18 cellular contexts compared by ENCODE assay signal in the genomic region with DNA sequence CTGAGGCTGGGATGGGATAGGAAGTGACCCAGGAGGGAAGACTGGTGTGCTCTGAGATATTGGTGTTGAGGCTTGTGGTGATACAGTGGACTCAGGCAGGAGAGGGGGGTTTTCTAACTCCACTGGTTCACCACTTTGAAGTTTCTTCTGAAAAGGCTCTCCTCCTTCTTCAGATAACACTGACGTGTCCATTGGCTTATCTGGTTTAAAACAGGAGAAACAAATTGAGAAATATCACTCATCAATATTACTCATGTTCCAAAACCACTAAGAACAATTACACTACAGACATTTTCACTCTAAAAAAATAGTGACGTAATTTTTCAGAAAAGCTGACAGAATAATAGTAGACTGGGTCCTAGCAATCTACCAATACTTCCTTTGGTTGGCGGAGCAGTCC. TPM values are rescaled to one million over a fixed set of nuclear protein-coding genes. Genes with fewer than 3 reads are reported as not detected.
DNase-seq lines count a peak whose midpoint lies in the region; ATAC-seq and TF ChIP-seq lines count a peak whose summit lies in the region.
"Had no signal": no experiment of that assay in that cellular context is flagged by ENCODE, and none has a peak within 500 bp of the region (broad histone marks: within the 10 kb centered on the region; RNA-seq: fewer than 3 reads in every experiment).

No MANE protein-coding gene starts in this region.

- peaks cover 41% of the 10 kb centered on the region for H3K4me1 ChIP-seq in adipocyte (ENCODE audit: control insufficient read depth, insufficient read depth, low read length)
- H3K4me1 ChIP-seq: BE2C, HAP-1, left ventricle myocardium inferior had no signal

- no peaks in the 10 kb centered on the region for H3K9me3 ChIP-seq in adipocyte (ENCODE audit: control insufficient read depth, low read length)
- H3K9me3 ChIP-seq: BE2C, HAP-1, left ventricle myocardium inferior had no signal

- peak overlapping the region; percentile 54 for H3K9ac ChIP-seq in adipocyte (ENCODE audit: low read length)

- no peak for ATAC-seq in GM21360 (IDR thresholded peaks at IDR 0.05; ENCODE audit: unreplicated experiment)
- ATAC-seq: HepG2 had no signal

- H3K4me3 ChIP-seq in adipocyte (ENCODE audit: low read length), result no peak overlapping the region
- H3K4me3 ChIP-seq in fibroblast of pulmonary artery (replicated peaks; ENCODE audit: low read depth, low read length), result no peak overlapping the region
- H3K4me3 ChIP-seq: HAP-1, left ventricle myocardium inferior, PC-9, skin epidermis had no signal

- no peak for TF ChIP-seq CTCF in fibroblast of pulmonary artery (IDR thresholded peaks at IDR 0.05; ENCODE audit: low read length, missing control alignments)

- peak; percentile 32 for DNase-seq in AG08396 (ENCODE audit: low spot score)
- peak; percentile 76 for DNase-seq in HCEC 1CT
- no peak for DNase-seq in adipocyte (ENCODE audit: low read depth)
- DNase-seq in fibroblast of pulmonary artery (ENCODE audit: low read depth), result peak; percentile 66
- no peak for DNase-seq in GF-D8 (lab: John Stamatoyannopoulos, UW)
- no peak for DNase-seq in caudate nucleus (lab: John Stamatoyannopoulos, UW)
- no peak for DNase-seq in H4 (ENCODE audit: low spot score)
- DNase-seq: BE2C; effector CD8-positive, alpha-beta T cell; left ventricle myocardium inferior; NCI-H1048; PC-9; stimulated activated CD4-positive, alpha-beta T cell treated with anti-CD3 and anti-CD28 coated beads, Interleukin-4, amount 100 ng/mL, for 24 hours; stimulated activated CD8-positive, alpha-beta memory T cell treated with anti-CD3 and anti-CD28 coated beads, Interleukin-4, amount 100 ng/mL, for 48 hours had no signal

- peaks cover 77% of the 10 kb centered on the region for H3K36me3 ChIP-seq in adipocyte (ENCODE audit: control insufficient read depth, insufficient read depth, low read length, severe bottlenecking)

- no peaks in the 10 kb centered on the region for H3K27me3 ChIP-seq in adipocyte (replicated peaks; ENCODE audit: control insufficient read depth, insufficient read depth, low read length)
- H3K27me3 ChIP-seq: BE2C had no signal

- no peak overlapping the region for H3K27ac ChIP-seq in caudate nucleus (ENCODE audit: low read depth, low read length)
- H3K27ac ChIP-seq: left ventricle myocardium inferior, PC-9, skin epidermis had no signal

RNA-seq across cellular contexts. Expression of a gene that starts 23.1 kb away (rescaled TPM):
- total RNA-seq in H4 (2014; rRNA removed; shearing (Covaris generic)), result 32.4 and 32.7 TPM in 2 replicates

RNA-seq across cellular contexts. Expression of a gene that starts 47.5 kb away (rescaled TPM):
- total RNA-seq in H4 (2014; rRNA removed; shearing (Covaris generic)), result 32.9 and 40.6 TPM in 2 replicates

Comparison
In these comparisons a context has a peak if more than half of its experiments do, and no peak if none do; other contexts are left out.
1. DNase-seq: peak in AG08396 (single experiment), HCEC 1CT (single experiment) and fibroblast of pulmonary artery (single experiment); none in adipocyte (single experiment), GF-D8 (single experiment), caudate nucleus (0 of 61) and H4 (single experiment).